12 cellular contexts compared by ENCODE assay signal in the genomic region with DNA sequence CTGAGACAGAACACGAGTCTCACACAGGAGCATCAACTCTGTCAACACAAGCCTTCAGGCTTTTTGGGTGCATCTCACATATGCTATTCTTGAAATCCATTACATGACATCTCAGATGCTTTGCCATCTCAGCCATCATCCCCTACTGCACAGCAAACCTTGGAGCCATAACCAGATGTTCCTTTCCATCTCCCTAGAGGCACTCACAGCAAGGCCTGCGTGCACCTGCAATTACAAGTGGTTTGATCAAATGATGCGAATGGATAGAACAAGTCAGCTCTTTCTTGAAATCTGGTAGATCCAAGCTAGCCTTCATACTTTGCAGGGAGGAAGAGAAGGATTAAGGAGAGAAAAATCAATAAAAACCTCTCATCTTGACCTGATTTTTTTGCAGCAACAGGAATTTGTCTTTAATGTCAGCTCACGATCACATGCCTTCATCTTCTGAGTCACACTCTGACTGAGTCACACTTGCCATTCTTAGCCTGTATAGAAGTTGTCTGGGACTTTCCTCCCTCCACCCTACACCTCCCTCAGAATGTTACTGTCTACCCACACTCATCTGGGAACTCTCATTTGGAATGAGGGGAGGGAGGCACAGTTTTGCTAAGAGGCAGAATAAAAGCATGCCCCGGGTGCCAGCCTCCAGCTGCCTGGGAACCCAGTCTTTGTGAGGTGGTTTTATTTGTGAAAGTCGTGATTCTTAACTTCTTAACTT. TPM values are rescaled to one million over a fixed set of nuclear protein-coding genes. Genes with fewer than 3 reads are reported as not detected.
DNase-seq lines count a peak whose midpoint lies in the region; ATAC-seq and TF ChIP-seq lines count a peak whose summit lies in the region.
"Had no signal": no experiment of that assay in that cellular context is flagged by ENCODE, and none has a peak within 500 bp of the region (broad histone marks: within the 10 kb centered on the region; RNA-seq: fewer than 3 reads in every experiment).

No MANE protein-coding gene starts in this region.

- no peaks in the 10 kb centered on the region for H3K79me2 ChIP-seq in PC-9 (ENCODE audit: low read depth)

- H3K9me3 ChIP-seq in PC-9 (ENCODE audit: insufficient read depth, low read depth): no peaks in the 10 kb centered on the region

- H3K9me2 ChIP-seq in PC-9 (ENCODE audit: insufficient read depth): no peaks in the 10 kb centered on the region

- no peaks in the 10 kb centered on the region for H3K4me1 ChIP-seq in PC-9 (replicated peaks; ENCODE audit: insufficient read depth)

- H3F3A ChIP-seq in PC-9 (ENCODE audit: insufficient read depth, low read depth): no peaks in the 10 kb centered on the region

- intact Hi-C loops in PC-9 (cut with micrococcal nuclease; ENCODE audit: unreplicated experiment): no loop called here

- H3K4me3 ChIP-seq in PC-9: no peak overlapping the region
- H3K4me3 ChIP-seq in epithelial cell of proximal tubule (ENCODE audit: low read depth, low read length): no peak overlapping the region
- H3K4me3 ChIP-seq in retinal pigment epithelial cell (ENCODE audit: low read length): no peak overlapping the region

- no TSS peak for BruUV-seq in PC-9 (replicated peaks; lab: Mats Ljungman, UMichigan)

- ATAC-seq in HG03196 (IDR thresholded peaks at IDR 0.05; ENCODE audit: unreplicated experiment) (no peak), GM19395 (IDR thresholded peaks at IDR 0.05; ENCODE audit: unreplicated experiment) (no peak)
- ATAC-seq: effector memory CD8-positive, alpha-beta T cell; left ventricle myocardium superior had no signal

- POLR2A ChIA-PET in PC-9 (lab: Charles Lee; ENCODE audit: unreplicated experiment): no interaction called here

- no peaks in the 10 kb centered on the region for H3K27me3 ChIP-seq in PC-9 (ENCODE audit: insufficient read depth, low read depth)

- H4K20me1 ChIP-seq in PC-9 (ENCODE audit: insufficient read depth): no peaks in the 10 kb centered on the region

- CTCF ChIA-PET in PC-9 (lab: Charles Lee): interaction anchor here (0.6 kb wide), 1 partner anchor 104 kb away, joined by 3 read pairs; no protein-coding TSS in a partner anchor

- H3K4me2 ChIP-seq in PC-9: 0 out of 2 replicates have a peak overlapping the region, but pooled peaks have one; percentile 22

- no peaks in the 10 kb centered on the region for H3K36me3 ChIP-seq in PC-9 (ENCODE audit: low read depth)

- DNase-seq in GM03348 (ENCODE audit: low spot score) (peak; percentile 81), PC-9 (peak in 1 of 2 experiments; percentile 58), epithelial cell of proximal tubule (ENCODE audit: low read depth) (peak; percentile 86), retinal pigment epithelial cell (ENCODE audit: low read depth) (peak; percentile 91), NCI-H82 treated with DMSO at 0.1 percent for 48 hours (lab: John Stamatoyannopoulos, UW; ENCODE audit: unreplicated experiment) (no peak), NCI-H1930 (lab: John Stamatoyannopoulos, UW) (no peak)
- DNase-seq: effector memory CD8-positive, alpha-beta T cell; left ventricle myocardium superior; NCI-H2029 treated with DMSO at 0.1 percent for 48 hours had no signal

- no peak for TF ChIP-seq CTCF in PC-9 (conservative IDR thresholded peaks at IDR 0.05)
- TF ChIP-seq CTCF in epithelial cell of proximal tubule (conservative IDR thresholded peaks at IDR 0.05; ENCODE audit: low read depth, low read length): no peak
- no peak for TF ChIP-seq CTCF in retinal pigment epithelial cell (conservative IDR thresholded peaks at IDR 0.05; ENCODE audit: low read depth, low read length)

- peak overlapping the region; percentile 37; the same call in 1 of the 2 replicates for H3K27ac ChIP-seq in PC-9

- H2AFZ ChIP-seq in PC-9: no peak overlapping the region

RNA-seq across cellular contexts. Expression of a gene that starts 11.9 kb away (rescaled TPM):
- total RNA-seq in PC-9 (2021): not detected in 2 replicates
- not detected in 2 replicates for total RNA-seq in epithelial cell of proximal tubule
- total RNA-seq: activated T-helper 1 cell treated with anti-CD3 and anti-CD28 coated beads, Interleukin-12 subunit alpha, Interleukin-12 subunit beta, Interleukin-2, Interleukin-4 antibody, amounts not matched to agents 30 ng/mL and 10 ng/mL and 1 ng/mL, durations not matched to agents 14 hours and 24 hours and 36 hours; left ventricle myocardium superior had no signal

RNA-seq across cellular contexts. Expression of a gene that starts 17.9 kb away (rescaled TPM):
- total RNA-seq in PC-9 (2021): 0.28 TPM in 1 of 2 replicates, not detected in the other
- not detected in 2 replicates for total RNA-seq in epithelial cell of proximal tubule
- total RNA-seq: activated T-helper 1 cell treated with anti-CD3 and anti-CD28 coated beads, Interleukin-12 subunit alpha, Interleukin-12 subunit beta, Interleukin-2, Interleukin-4 antibody, amounts not matched to agents 30 ng/mL and 10 ng/mL and 1 ng/mL, durations not matched to agents 14 hours and 24 hours and 36 hours; left ventricle myocardium superior had no signal

Comparison
In these comparisons a context has a peak if more than half of its experiments do, and no peak if none do; other contexts are left out.
1. DNase-seq: peak in GM03348 (single experiment), epithelial cell of proximal tubule (single experiment) and retinal pigment epithelial cell (single experiment); none in NCI-H82 treated with DMSO at 0.1 percent for 48 hours (single experiment) and NCI-H1930 (0 of 2).